ENCODE assay signal across 8 cellular contexts in the genomic region with DNA sequence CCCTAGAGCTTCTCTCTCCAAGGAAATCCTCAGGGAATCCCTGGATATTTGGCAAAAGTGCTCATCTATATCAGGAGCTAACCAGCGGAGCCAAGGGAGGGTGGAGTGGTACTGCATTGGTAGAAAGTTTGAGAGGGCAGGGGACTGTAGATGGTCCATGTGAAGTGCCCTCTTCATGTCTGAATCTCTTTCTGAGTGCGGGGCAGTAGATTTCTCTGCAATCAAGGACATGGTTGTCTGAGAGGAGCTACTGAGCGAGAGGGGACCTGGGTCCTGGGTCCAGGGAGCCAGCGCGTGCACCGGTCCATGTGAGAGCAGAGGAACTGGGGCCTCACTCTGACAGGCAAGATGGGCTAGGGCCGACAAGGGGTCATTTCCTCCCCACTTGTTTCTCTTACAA. TPM values are rescaled to one million over a fixed set of nuclear protein-coding genes. Genes with fewer than 3 reads are reported as not detected.
DNase-seq lines count a peak whose midpoint lies in the region; ATAC-seq and TF ChIP-seq lines count a peak whose summit lies in the region.

No MANE protein-coding gene starts in this region.

- H3K9me3 ChIP-seq in AG04450 (ENCODE audit: control insufficient read depth, insufficient read depth, low read length): no peaks in the 10 kb centered on the region

- CTCF ChIA-PET in AG04450 (lab: Charles Lee): interaction anchor here (1.3 to 7.4 kb wide), 2 partner anchors 15 to 59 kb away, joined by 4 to 52 read pairs; no protein-coding TSS in a partner anchor

- H3K9me3 Mint-ChIP-seq in chondrocyte (ENCODE audit: low read depth) (no peaks in the 10 kb centered on the region), naive B cell (no peaks in the 10 kb centered on the region)

- no peaks in the 10 kb centered on the region for H3K27me3 ChIP-seq in AG04450 (ENCODE audit: control insufficient read depth, insufficient read depth, low read length)

- H3K27me3 Mint-ChIP-seq in chondrocyte (ENCODE audit: low read depth) (no peaks in the 10 kb centered on the region), naive B cell (peaks cover 0 to 19% (median 10%) of the 10 kb centered on the region in 3 donors)

- DNase-seq in AG04450 (ENCODE audit: low read depth, low spot score): no peak
- DNase-seq in NCI-H526 treated with DMSO at 0.1 percent for 48 hours (lab: John Stamatoyannopoulos, UW): peak; percentile 30
- DNase-seq in chondrocyte (ENCODE audit: low spot score): no peak
- no peak for DNase-seq in naive B cell
- no peak for DNase-seq in OCI-M2 (lab: John Stamatoyannopoulos, UW; ENCODE audit: unreplicated experiment)
- DNase-seq in DMS79 treated with DMSO at 0.1 percent for 48 hours (lab: John Stamatoyannopoulos, UW): no peak

- peak overlapping the region; percentile 71 for H3K4me3 Mint-ChIP-seq in chondrocyte (ENCODE audit: unreplicated experiment)
- H3K4me3 Mint-ChIP-seq in naive B cell: peak overlapping the region; percentile 70 to 89 (median 80)

- H3K4me3 ChIP-seq in AG04450 (ENCODE audit: low read depth, low read length): peak overlapping the region; percentile 70

- POLR2A ChIA-PET in AG04450 (lab: Yijun Ruan, JAX): interaction anchor here (0.9 to 1.7 kb wide), 2 partner anchors 67 to 243 kb away, joined by 3 to 9 read pairs; partner anchors contain the start of gene ALG9

- H3K36me3 Mint-ChIP-seq in chondrocyte (ENCODE audit: low read depth) (no peaks in the 10 kb centered on the region), naive B cell (no peaks in the 10 kb centered on the region)

- ATAC-seq in naive B cell (ENCODE audit: low read depth in 2 of 2): no peak
- ATAC-seq in HG03139 (IDR thresholded peaks at IDR 0.05; ENCODE audit: unreplicated experiment): no peak
- ATAC-seq in HG02623 (IDR thresholded peaks at IDR 0.05; ENCODE audit: unreplicated experiment): no peak

- TF ChIP-seq CTCF in AG04450 (IDR thresholded peaks at IDR 0.05; ENCODE audit: low read depth, low read length) (no peak), chondrocyte (IDR thresholded peaks at IDR 0.05) (no peak)

- H3K4me1 Mint-ChIP-seq in chondrocyte (ENCODE audit: low read depth) (peaks cover 76% of the 10 kb centered on the region), naive B cell (peaks cover 24 to 29% (median 25%) of the 10 kb centered on the region in 3 donors)

- H3K27ac Mint-ChIP-seq in chondrocyte (ENCODE audit: unreplicated experiment): peak overlapping the region; percentile 92
- H3K27ac Mint-ChIP-seq in naive B cell: no peak overlapping the region

- peak overlapping the region; percentile 21 for H3K27ac ChIP-seq in AG04450 (ENCODE audit: low read depth, low read length)

RNA-seq across cellular contexts. Expression of gene DIXDC1, which starts 0.7 kb away (rescaled TPM):
- polyA plus RNA-seq in AG04450 (2011; rRNA removed): 10.5 and 11.5 TPM in 2 replicates
- 15.9 and 18.9 TPM in 2 replicates for polyA minus RNA-seq in AG04450 (2011; rRNA and poly(A)+ RNA removed)
- 28.0 to 41.9 TPM (median 29.6 TPM) in 3 replicates for total RNA-seq in chondrocyte
- polyA plus RNA-seq in naive B cell (ENCODE audit: low read depth in 6 of 6): under 1 TPM in 3 of 6 donors, not detected in 3; 0.11 to 0.43 (median 0.13) TPM

RNA-seq across cellular contexts. Expression of gene C11orf52, which starts 19.1 kb away (rescaled TPM):
- 0.38 and 0.61 TPM in 2 replicates for polyA plus RNA-seq in AG04450 (2011; rRNA removed)
- 0.32 and 0.35 TPM in 2 replicates for polyA minus RNA-seq in AG04450 (2011; rRNA and poly(A)+ RNA removed)
- 0.67 to 2.0 TPM (median 0.72 TPM) in 3 replicates for total RNA-seq in chondrocyte
- polyA plus RNA-seq in naive B cell (ENCODE audit: low read depth in 6 of 6): not detected

RNA-seq across cellular contexts. Expression of gene HSPB2, which starts 25.3 kb away (rescaled TPM):
- 0.41 and 0.79 TPM in 2 replicates for polyA plus RNA-seq in AG04450 (2011; rRNA removed)
- not detected in 2 replicates for polyA minus RNA-seq in AG04450 (2011; rRNA and poly(A)+ RNA removed)
- total RNA-seq in chondrocyte: 1.0 to 2.9 TPM (median 2.4 TPM) in 3 replicates
- polyA plus RNA-seq in naive B cell (ENCODE audit: low read depth in 6 of 6): not detected

RNA-seq across cellular contexts. Expression of gene CRYAB, which starts 26.3 kb away (rescaled TPM):
- polyA plus RNA-seq in AG04450 (2011; rRNA removed) (6.1 and 6.3 TPM in 2 replicates), naive B cell (ENCODE audit: low read depth in 6 of 6) (not detected)
- polyA minus RNA-seq in AG04450 (2011; rRNA and poly(A)+ RNA removed): 3.0 and 3.7 TPM in 2 replicates
- 770 to 1,975 TPM (median 1,937 TPM) in 3 replicates for total RNA-seq in chondrocyte

RNA-seq across cellular contexts. Expression of gene CFAP68, which starts 58.5 kb away (rescaled TPM):
- 40.3 and 45.1 TPM in 2 replicates for polyA plus RNA-seq in AG04450 (2011; rRNA removed)
- 5.5 and 9.1 TPM in 2 replicates for polyA minus RNA-seq in AG04450 (2011; rRNA and poly(A)+ RNA removed)
- total RNA-seq in chondrocyte: 10.2 to 12.7 TPM (median 11.3 TPM) in 3 replicates
- polyA plus RNA-seq in naive B cell (ENCODE audit: low read depth in 6 of 6): 10 to 100 TPM; 14.3 to 28.3 (median 18.5) TPM
